8 cellular contexts compared by ENCODE assay signal in genomic region chr4:163332526-163333405, GRCh38. TPM values are rescaled to one million over a fixed set of nuclear protein-coding genes. Genes with fewer than 3 reads are reported as not detected.
DNase-seq lines count a peak whose midpoint lies in the region; ATAC-seq, FAIRE-seq and TF ChIP-seq lines count a peak whose summit lies in the region.

Gene NPY1R (minus strand): TSS chr4:163332596. CDS start chr4:163326554, 6,042 bp downstream.

- no peak within 1 kb of the TSS for H2BK120ac ChIP-seq in H1 (replicated peaks; ENCODE audit: low read depth, low read length)

- H4K91ac ChIP-seq in H1 (replicated peaks; ENCODE audit: insufficient read length, low read length), result peak within 1 kb of the TSS; percentile 61

- 0 out of 7 replicates have a peak, but pooled peaks cover 0 to 2% (median 0%) of the 10 kb centered on the region in 4 experiments for H3K4me1 ChIP-seq in H1 (replicated peaks in 1 of 4; ENCODE audit: control insufficient read depth in 3 of 4, insufficient read depth in 4 of 4, low read length in 3 of 4)

- intact Hi-C loops in lower leg skin (cut with DNase I; ENCODE audit: low total_unique reads), result loop anchor here (2.0 kb wide), 1 partner anchor 68 kb away; no protein-coding TSS in a partner anchor

- TF ChIP-seq CTCF in H1 (IDR thresholded peaks at IDR 0.05; ENCODE audit: control extremely low read depth in 1 of 3, insufficient read depth in 1 of 3, low read depth in 1 of 3, low read length in 3 of 3) (peak; percentile 72 to 85 (median 83)), lower leg skin (IDR thresholded peaks at IDR 0.05) (no peak)

- no peak within 1 kb of the TSS; the same call in 1 of the 2 replicates for H2BK5ac ChIP-seq in H1 (ENCODE audit: low read depth, low read length)

- no peak within 1 kb of the TSS for H3K23ac ChIP-seq in H1 (ENCODE audit: insufficient read length)

- DNase-seq in activated CD4-positive, alpha-beta T cell treated with anti-CD3 and anti-CD28 coated beads for 48 hours, result peak; percentile 47
- no peak for DNase-seq in activated CD4-positive, alpha-beta T cell treated with anti-CD3 and anti-CD28 coated beads for 1 hour
- DNase-seq in NCI-H1092 (lab: John Stamatoyannopoulos, UW) (peak; percentile 32), UCSD-AML1 (lab: John Stamatoyannopoulos, UW; ENCODE audit: unreplicated experiment) (peak; percentile 37), H1 (ENCODE audit: low read depth in 1 of 2, low spot score in 2 of 2) (peak; percentile 46 to 82), lower leg skin (ENCODE audit: low spot score in 2 of 2) (peak; percentile 51 to 89)
- peak; percentile 46 for DNase-seq in stimulated activated CD8-positive, alpha-beta memory T cell treated with anti-CD3 and anti-CD28 coated beads, Interleukin-4, amount 100 ng/mL, for 48 hours

- no peak within 1 kb of the TSS for H3K56ac ChIP-seq in H1 (replicated peaks; ENCODE audit: insufficient read length, low read depth, low read length)

- peak in 1 of 2 experiments; percentile 58; a peak in 2 of 3 replicates for TF ChIP-seq POLR2A in H1 (IDR thresholded peaks at IDR 0.05; ENCODE audit: control extremely low read depth in 1 of 2, low read depth in 2 of 2, low read length in 2 of 2)
- TF ChIP-seq POLR2A in lower leg skin (IDR thresholded peaks at IDR 0.05), result no peak

- no peak within 1 kb of the TSS for H2AK5ac ChIP-seq in H1 (ENCODE audit: low read depth, low read length)

- POLR2A ChIA-PET in H1 (lab: Charles Lee; ENCODE audit: partially characterized antibody), result interaction anchor here (0.9 to 2.8 kb wide), 14 partner anchors 10 to 228 kb away, joined by 3 to 15 read pairs (median 4); partner anchors contain the start of genes NAF1 and TMA16

- H4K8ac ChIP-seq in H1 (ENCODE audit: extremely low read depth, insufficient read depth, low read length), result peak within 1 kb of the TSS; percentile 94; the same call in 1 of the 2 replicates

- peak within 1 kb of the TSS; percentile 67 for H4K5ac ChIP-seq in H1 (ENCODE audit: insufficient read length, low read depth, low read length)

- peak within 1 kb of the TSS; percentile 50 to 83 (median 80) for H3K4me3 ChIP-seq in H1 (ENCODE audit: extremely low read depth in 1 of 4, insufficient read depth in 2 of 4, low read depth in 3 of 4, low read length in 4 of 4)
- H3K4me3 ChIP-seq in lower leg skin (ENCODE audit: low read depth, poor library complexity, severe bottlenecking), result peak within 1 kb of the TSS; percentile 42

- peak within 1 kb of the TSS; percentile 75 to 95 for H3K4me2 ChIP-seq in H1 (ENCODE audit: insufficient read depth in 1 of 2, low read depth in 2 of 2, low read length in 2 of 2)

- H2BK15ac ChIP-seq in H1 (ENCODE audit: low read length), result no peak within 1 kb of the TSS

- peaks cover 0 to 3% of the 10 kb centered on the region in 2 experiments; a peak in 2 of 4 replicates for H3K9me3 ChIP-seq in H1 (ENCODE audit: insufficient read depth in 2 of 2, low read depth in 1 of 2, low read length in 1 of 2)

- peaks cover 13% of the 10 kb centered on the region for H3K23me2 ChIP-seq in H1 (ENCODE audit: low read depth, low read length)

- H2BK20ac ChIP-seq in H1 (ENCODE audit: low read length), result no peak within 1 kb of the TSS

- H3K14ac ChIP-seq in H1 (ENCODE audit: insufficient read length), result no peak within 1 kb of the TSS

- H4K20me1 ChIP-seq in H1 (replicated peaks in 1 of 2; ENCODE audit: control insufficient read depth in 1 of 2, insufficient read depth in 2 of 2, low read length in 2 of 2), result no peaks in the 10 kb centered on the region

- no peak for TF ChIP-seq EP300 in H1 (IDR thresholded peaks at IDR 0.05; ENCODE audit: borderline replicate concordance in 1 of 2, low read depth in 2 of 2, low read length in 2 of 2)

- peaks cover 0 to 5% of the 10 kb centered on the region in 2 experiments; a peak in 1 of 4 replicates for H3K79me2 ChIP-seq in H1 (ENCODE audit: control insufficient read depth in 1 of 2, insufficient read depth in 2 of 2, low read length in 2 of 2)

- ATAC-seq in HG02610 (IDR thresholded peaks at IDR 0.05; ENCODE audit: unreplicated experiment), result peak; percentile 72

- H3K4ac ChIP-seq in H1 (replicated peaks; ENCODE audit: insufficient read length, low read depth, low read length), result no peak within 1 kb of the TSS

- 17% methylated on average over 36 of the region's 36 CpGs; no CpG with 5 or more reads in 1 of the 2 experiments for WGBS in H1 (ENCODE audit: extremely low coverage in 1 of 2, insufficient coverage in 1 of 2, insufficient read length in 1 of 2, insufficient replicate concordance in 2 of 2, low coverage in 1 of 2, low lambda C conversion rate in 2 of 2, missing lambda C conversion rate in 1 of 2), 2 experiments
- 3 to 5% methylated on average over 36 of the region's 36 CpGs for WGBS in lower leg skin, 2 donors

- no peaks in the 10 kb centered on the region for H3K36me3 ChIP-seq in H1 (ENCODE audit: control insufficient read depth in 2 of 4, insufficient read depth in 4 of 4, low read length in 3 of 4)

- peak within 1 kb of the TSS in 3 of 4 experiments; percentile 65 to 72 (median 66); a peak in 6 of 7 replicates for H3K9ac ChIP-seq in H1 (replicated peaks in 1 of 4; ENCODE audit: extremely low read depth in 1 of 4, low read depth in 3 of 4, low read length in 3 of 4)

- peak; percentile 90 for FAIRE-seq in H1 (lab: Jason Lieb, UNC)

- no peak within 1 kb of the TSS; the same call in none of the 2 replicates for H2BK12ac ChIP-seq in H1 (ENCODE audit: low read depth, low read length)

- peak within 1 kb of the TSS; percentile 98 for H3K18ac ChIP-seq in H1 (ENCODE audit: extremely low read depth, low read length)

- peak; percentile 83 to 87 for TF ChIP-seq RAD21 in H1 (IDR thresholded peaks at IDR 0.05 in 1 of 2, conservative IDR thresholded peaks at IDR 0.05 in 1 of 2; ENCODE audit: low read depth in 2 of 2, low read length in 2 of 2)

- peaks cover 4 to 16% (median 12%) of the 10 kb centered on the region in 4 experiments; a peak in 6 of 7 replicates for H3K27me3 ChIP-seq in H1 (replicated peaks in 1 of 4; ENCODE audit: control insufficient read depth in 3 of 4, extremely low read depth in 1 of 4, insufficient read depth in 3 of 4, low read length in 3 of 4)

- 0 out of 2 replicates have a peak, but pooled peaks cover 2% of the 10 kb centered on the region for H3K79me1 ChIP-seq in H1 (ENCODE audit: low read depth, low read length)

- H2AFZ ChIP-seq in H1 (ENCODE audit: low read length), result peak within 1 kb of the TSS; percentile 99

- H3K27ac ChIP-seq in H1 (ENCODE audit: low read depth, low read length), result peak within 1 kb of the TSS; percentile 35

- CTCF ChIA-PET in H1 (lab: Charles Lee; ENCODE audit: partially characterized antibody), result interaction anchor here (0.6 to 4.7 kb wide), 51 partner anchors 8 to 883 kb away, joined by 3 to 75 read pairs (median 4); partner anchors contain the start of gene NAF1

TF ChIP-seq in H1, 55 proteins besides CTCF, POLR2A, EP300 and RAD21 (continues in another document):
- TF ChIP-seq CEBPB (IDR thresholded peaks at IDR 0.05; ENCODE audit: low read depth, low read length) (no peak), ATF3 (IDR thresholded peaks at IDR 0.05; ENCODE audit: insufficient read depth, low read depth, low read length) (peak; percentile 60; the same call in 1 of the 2 replicates), ZNF274 (IDR thresholded peaks at IDR 0.05; ENCODE audit: borderline replicate concordance, extremely low read depth, low read length) (no peak), BCL11A (IDR thresholded peaks at IDR 0.05; ENCODE audit: low read depth in 2 of 2, low read length in 2 of 2) (no peak), SAP30 (IDR thresholded peaks at IDR 0.05; ENCODE audit: insufficient read depth, insufficient replicate concordance, low read length) (no peak), SP2 (IDR thresholded peaks at IDR 0.05; ENCODE audit: low read length) (no peak), USF2 (IDR thresholded peaks at IDR 0.05; ENCODE audit: low read length) (peak; percentile 89), HDAC6 (IDR thresholded peaks at IDR 0.05; ENCODE audit: low read depth, low read length) (no peak), SIRT6 (IDR thresholded peaks at IDR 0.05; ENCODE audit: low read length) (no peak), MAX (IDR thresholded peaks at IDR 0.05) (peak; percentile 69), EZH2 (IDR thresholded peaks at IDR 0.05; ENCODE audit: low read depth, low read length, severe bottlenecking) (no peak), FOSL1 (IDR thresholded peaks at IDR 0.05; ENCODE audit: insufficient read depth, low read depth, low read length) (no peak), TEAD4 (IDR thresholded peaks at IDR 0.05; ENCODE audit: low read depth, low read length) (no peak), SP1 (IDR thresholded peaks at IDR 0.05; ENCODE audit: low read depth, low read length) (no peak)

RNA-seq across cellular contexts. Expression of gene NPY1R, which starts in this region (rescaled TPM):
- 6.3 and 7.2 TPM in 2 replicates for total RNA-seq in H1 (2021; fragmentation: NEBNext Ultra II Directional; extraction: Animal tissue kit (Norgen Biotek cat#: 25700))
- polyA plus RNA-seq in H1 (2011; rRNA removed), result 2.7 and 5.9 TPM in 2 replicates
- 2.7 TPM for polyA plus RNA-seq in H1 (2011; cell fraction: cytosol; rRNA removed)
- 2.7 TPM for polyA plus RNA-seq in H1 (2011; cell fraction: nucleus; rRNA removed)
- polyA plus RNA-seq in H1 (2012, experiment 1 of 2), result 3.3 to 9.4 TPM (median 5.2 TPM) in 4 replicates
- 0.59 TPM for polyA plus RNA-seq in H1 (2012, experiment 2 of 2)
- 14.9 TPM for polyA plus RNA-seq in H1 (2013, experiment 1 of 2)
- 15.5 TPM for polyA plus RNA-seq in H1 (2013, experiment 2 of 2)
- 3.4 and 5.1 TPM in 2 replicates for polyA minus RNA-seq in H1 (2011; rRNA and poly(A)+ RNA removed)
- 1.2 TPM for polyA minus RNA-seq in H1 (2011; cell fraction: cytosol; rRNA and poly(A)+ RNA removed)
- 4.0 TPM for polyA minus RNA-seq in H1 (2011; cell fraction: nucleus; rRNA and poly(A)+ RNA removed)
- 10 to 100 TPM; 12.1 to 31.5 (median 19.8) TPM for total RNA-seq in lower leg skin

Comparison
In these comparisons a context has a peak if more than half of its experiments do, and no peak if none do; other contexts are left out.
1. CTCF ChIP-seq: peak in H1 (3 of 3); none in lower leg skin (0 of 3).